8 cellular contexts compared by ENCODE assay signal in genomic region chr12:53006810-53007742, GRCh38. TPM values are rescaled to one million over a fixed set of nuclear protein-coding genes. Genes with fewer than 3 reads are reported as not detected.
A peak's percentile ranks its signal among the peaks of the same experiment; 100 is the strongest.
DNase-seq lines count a peak whose midpoint lies in the region; TF ChIP-seq lines count a peak whose summit lies in the region.

No MANE protein-coding gene starts in this region.

- peak overlapping the region; percentile 97 for H3K4me2 ChIP-seq in SU-DHL-6 (ENCODE audit: low read depth, low read length, poor library complexity, severe bottlenecking)

- peak overlapping the region; percentile 94 for H3K4me3 Mint-ChIP-seq in type B pancreatic cell

- no peaks in the 10 kb centered on the region for H3K9me2 ChIP-seq in SU-DHL-6 (replicated peaks; ENCODE audit: insufficient read depth, low read length)

- peaks cover 24% of the 10 kb centered on the region for H3K36me3 ChIP-seq in SU-DHL-6 (ENCODE audit: low read length)

- H3K9ac ChIP-seq in SU-DHL-6 (ENCODE audit: low read length): peak overlapping the region; percentile 99

- H3F3A ChIP-seq in SU-DHL-6 (ENCODE audit: insufficient read depth): peaks cover 9% of the 10 kb centered on the region

- peaks cover 40% of the 10 kb centered on the region for H4K20me1 ChIP-seq in SU-DHL-6 (ENCODE audit: low read depth, low read length)

- no peaks in the 10 kb centered on the region for H3K9me3 ChIP-seq in SU-DHL-6 (ENCODE audit: insufficient read depth, low read length)

- H3K79me2 ChIP-seq in SU-DHL-6 (ENCODE audit: insufficient read depth, low read length): peaks cover 58% of the 10 kb centered on the region

- peaks cover 44% of the 10 kb centered on the region for H3K4me1 Mint-ChIP-seq in type B pancreatic cell (ENCODE audit: unreplicated experiment)

- H3K27ac Mint-ChIP-seq in type B pancreatic cell: peak overlapping the region; percentile 99

- H3K36me3 Mint-ChIP-seq in type B pancreatic cell: peaks cover 27% of the 10 kb centered on the region

- intact Hi-C loops in cardiac septum (cut with DNase I): loop anchor here (1.0 kb wide), 1 partner anchor 44 kb away; no protein-coding TSS in a partner anchor

- TF ChIP-seq CTCF in SU-DHL-6 (IDR thresholded peaks at IDR 0.05; ENCODE audit: insufficient read depth, low read length, poor library complexity, severe bottlenecking): no peak
- no peak for TF ChIP-seq CTCF in type B pancreatic cell (conservative IDR thresholded peaks at IDR 0.05)

- H3K27me3 ChIP-seq in SU-DHL-6 (ENCODE audit: low read length): no peaks in the 10 kb centered on the region

- peak overlapping the region; percentile 85 for H3K27ac ChIP-seq in SU-DHL-6 (ENCODE audit: low read depth, low read length)

- H3K4me3 ChIP-seq in SU-DHL-6 (ENCODE audit: insufficient read depth, low read length, poor library complexity, severe bottlenecking): peak overlapping the region; percentile 74

- H3K27me3 Mint-ChIP-seq in type B pancreatic cell: no peaks in the 10 kb centered on the region

- H2AFZ ChIP-seq in SU-DHL-6 (ENCODE audit: low read depth, low read length, severe bottlenecking): peak overlapping the region; percentile 45

- DNase-seq in NK-92 treated with Interleukin-12 subunit alpha and Interleukin-12 subunit beta, amount 100 ng/mL, for 24 hours (lab: John Stamatoyannopoulos, UW): peak; percentile 67
- no peak for DNase-seq in NK-92 (lab: John Stamatoyannopoulos, UW; ENCODE audit: unreplicated experiment)
- peak; percentile 66 for DNase-seq in MV-4-11 (lab: John Stamatoyannopoulos, UW)
- peak; percentile 77 for DNase-seq in activated naive CD8-positive, alpha-beta T cell treated with anti-CD3 and anti-CD28 coated beads, Interleukin-2, amount 50 U/mL, for 16 hours (ENCODE audit: low read depth, low spot score)
- DNase-seq in cardiac septum (ENCODE audit: low spot score): peak; percentile 88
- DNase-seq in pons (ENCODE audit: low spot score): peak; percentile 50
- peak; percentile 80 for DNase-seq in type B pancreatic cell (ENCODE audit: extremely low spot score, unreplicated experiment)

- H3K9me3 Mint-ChIP-seq in type B pancreatic cell: no peaks in the 10 kb centered on the region

RNA-seq across cellular contexts. Expression of gene EIF4B, which starts 0.8 kb away (rescaled TPM):
- 324 TPM for total RNA-seq in cardiac septum
- total RNA-seq in type B pancreatic cell (ENCODE audit: low replicate concordance): 450 and 521 TPM in 2 replicates

RNA-seq across cellular contexts. Expression of gene TNS2, which starts 42.8 kb away (rescaled TPM):
- 99.3 TPM for total RNA-seq in cardiac septum
- total RNA-seq in type B pancreatic cell (ENCODE audit: low replicate concordance): 3.5 and 21.8 TPM in 2 replicates

RNA-seq across cellular contexts. Expression of gene KRT18, which starts 58.2 kb away (rescaled TPM):
- 10.7 TPM for total RNA-seq in cardiac septum
- 480 and 1,293 TPM in 2 replicates for total RNA-seq in type B pancreatic cell (ENCODE audit: low replicate concordance)

Comparison
In these comparisons a context has a peak if more than half of its experiments do, and no peak if none do; other contexts are left out.
1. RNA of gene KRT18, which starts 58.2 kb away (total RNA-seq): 480 to 1,293 TPM in type B pancreatic cell; 10.7 TPM in cardiac septum (single experiment); every median in the first group is over 10 times any median in the second.